Comparison of ENCODE assay signal across 8 cellular contexts in the genomic region with DNA sequence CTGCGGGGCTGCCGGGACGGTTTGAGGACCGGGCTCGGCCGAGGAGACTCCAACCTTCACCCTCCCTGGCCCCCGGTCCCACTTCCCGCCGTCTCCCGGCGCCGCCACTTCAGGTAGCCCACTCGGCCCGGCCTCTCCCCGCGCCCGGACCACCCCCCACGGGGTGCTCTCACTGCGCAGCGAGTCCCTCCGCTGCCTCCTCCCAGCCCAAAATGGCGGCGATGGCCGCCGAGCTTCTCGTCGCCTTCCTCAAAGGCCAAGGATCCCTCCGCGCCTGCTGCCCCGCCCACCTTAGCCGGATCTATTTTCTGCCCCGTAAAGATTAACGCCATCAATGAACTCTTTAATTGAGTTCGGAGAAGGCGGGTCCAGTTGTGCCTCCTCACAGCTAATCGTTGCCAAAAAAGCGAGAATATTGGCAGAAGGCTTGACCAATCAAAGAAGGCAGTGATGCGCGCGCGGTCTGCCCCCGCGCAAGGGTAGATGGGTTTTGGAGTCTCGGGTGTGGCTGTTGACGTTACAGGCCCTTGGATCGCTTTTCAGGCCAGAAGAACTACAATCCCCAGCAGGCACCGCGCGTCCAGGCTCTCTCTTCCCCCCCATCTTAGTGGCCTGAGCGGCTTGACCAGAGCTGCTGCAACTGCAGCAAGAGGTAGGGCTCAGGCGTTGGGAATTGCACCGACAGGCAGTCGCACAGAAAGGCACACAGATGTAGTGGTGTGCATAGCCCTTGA. TPM values are rescaled to one million over a fixed set of nuclear protein-coding genes. Genes with fewer than 3 reads are reported as not detected.
DNase-seq lines count a peak whose midpoint lies in the region; ATAC-seq and TF ChIP-seq lines count a peak whose summit lies in the region.

HEXIM2 (plus strand) TSS at position 588 of the 734 bp plus-strand sequence. CDS start 919 bp downstream, outside the sequence.

- H3K4me2 ChIP-seq in SU-DHL-6 (ENCODE audit: low read depth, low read length, poor library complexity, severe bottlenecking): peak within 1 kb of the TSS; percentile 91

- H3K9ac ChIP-seq in SU-DHL-6 (ENCODE audit: low read length): peak within 1 kb of the TSS; percentile 96

- peaks cover 41% of the 10 kb centered on the region for H3K4me1 Mint-ChIP-seq in activated naive CD8-positive, alpha-beta T cell treated with anti-CD3 and anti-CD28 coated beads, Interleukin-2, amount 50 U/mL, for 24 hours

- no peaks in the 10 kb centered on the region for H3K27me3 ChIP-seq in SU-DHL-6 (ENCODE audit: low read length)
- H3K27me3 ChIP-seq in ovary: no peaks in the 10 kb centered on the region
- H3K27me3 ChIP-seq in thyroid gland: no peaks in the 10 kb centered on the region

- H3K9me3 ChIP-seq in SU-DHL-6 (ENCODE audit: insufficient read depth, low read length) (no peaks in the 10 kb centered on the region), ovary (no peaks in the 10 kb centered on the region), thyroid gland (no peaks in the 10 kb centered on the region)

- TF ChIP-seq CTCF in GM12875 (IDR thresholded peaks at IDR 0.05; ENCODE audit: borderline replicate concordance, insufficient read depth, low read depth, low read length) (no peak), SU-DHL-6 (IDR thresholded peaks at IDR 0.05; ENCODE audit: insufficient read depth, low read length, poor library complexity, severe bottlenecking) (no peak), ovary (IDR thresholded peaks at IDR 0.05) (no peak), thyroid gland (IDR thresholded peaks at IDR 0.05) (no peak)

- H4K20me1 ChIP-seq in SU-DHL-6 (ENCODE audit: low read depth, low read length): no peaks in the 10 kb centered on the region

- peaks cover 16% of the 10 kb centered on the region for H3K79me2 ChIP-seq in SU-DHL-6 (ENCODE audit: insufficient read depth, low read length)

- H3K36me3 Mint-ChIP-seq in activated naive CD8-positive, alpha-beta T cell treated with anti-CD3 and anti-CD28 coated beads, Interleukin-2, amount 50 U/mL, for 24 hours (ENCODE audit: low read depth): peaks cover 20% of the 10 kb centered on the region

- H3K36me3 ChIP-seq in SU-DHL-6 (ENCODE audit: low read length) (no peaks in the 10 kb centered on the region), ovary (no peaks in the 10 kb centered on the region), thyroid gland (no peaks in the 10 kb centered on the region)

- no peaks in the 10 kb centered on the region for H3K27me3 Mint-ChIP-seq in activated naive CD8-positive, alpha-beta T cell treated with anti-CD3 and anti-CD28 coated beads, Interleukin-2, amount 50 U/mL, for 24 hours

- H3K9me3 Mint-ChIP-seq in activated naive CD8-positive, alpha-beta T cell treated with anti-CD3 and anti-CD28 coated beads, Interleukin-2, amount 50 U/mL, for 24 hours: no peaks in the 10 kb centered on the region

- H3K27ac ChIP-seq in SU-DHL-6 (ENCODE audit: low read depth, low read length) (peak within 1 kb of the TSS; percentile 74), ovary (peak within 1 kb of the TSS; percentile 93 to 99), thyroid gland (peak within 1 kb of the TSS; percentile 98 to 100 (median 100))

- intact Hi-C loops in Right ventricle myocardium superior (cut with DNase I) (loop anchor here (1.0 kb wide), 1 partner anchor 13 kb away; the partner anchor contains the start of gene HEXIM1), ovary (cut with DNase I) (loop anchor here in 1 of 4 donors (1.0 to 2.0 kb wide), 2 partner anchors 12 to 27 kb away; partner anchors contain the start of gene ACBD4), thyroid gland (cut with DNase I) (no loop called here)

- H3F3A ChIP-seq in SU-DHL-6 (ENCODE audit: insufficient read depth): peaks cover 14% of the 10 kb centered on the region

- ATAC-seq in HG02763 (IDR thresholded peaks at IDR 0.05; ENCODE audit: unreplicated experiment) (peak; percentile 94), Right ventricle myocardium superior (ENCODE audit: poor library complexity) (peak; percentile 96)
- peak; percentile 98 for ATAC-seq in activated naive CD8-positive, alpha-beta T cell treated with anti-CD3 and anti-CD28 coated beads, Interleukin-2, amount 50 U/mL, for 24 hours

- peak within 1 kb of the TSS; percentile 76 for H3K4me3 ChIP-seq in GM12875 (ENCODE audit: low read depth, low read length)
- H3K4me3 ChIP-seq in SU-DHL-6 (ENCODE audit: insufficient read depth, low read length, poor library complexity, severe bottlenecking): peak within 1 kb of the TSS; percentile 82
- peak within 1 kb of the TSS; percentile 90 for H3K4me3 ChIP-seq in ovary
- peak within 1 kb of the TSS; percentile 58 to 98 (median 93) for H3K4me3 ChIP-seq in thyroid gland (replicated peaks in 1 of 3)

- H3K27ac Mint-ChIP-seq in activated naive CD8-positive, alpha-beta T cell treated with anti-CD3 and anti-CD28 coated beads, Interleukin-2, amount 50 U/mL, for 24 hours: peak within 1 kb of the TSS; percentile 96

- TF ChIP-seq EP300 in ovary (IDR thresholded peaks at IDR 0.05): peak; percentile 74

- peaks cover 13% of the 10 kb centered on the region for H3K4me1 ChIP-seq in ovary (ENCODE audit: insufficient read depth)
- peaks cover 31 to 39% of the 10 kb centered on the region in 2 donors for H3K4me1 ChIP-seq in thyroid gland

- no peaks in the 10 kb centered on the region for H3K9me2 ChIP-seq in SU-DHL-6 (replicated peaks; ENCODE audit: insufficient read depth, low read length)

- WGBS in ovary, 3 donors: 0 to 1% (median 0%) methylated on average over 46 to 53 of the region's 53 CpGs
- WGBS in thyroid gland, 2 donors: 1% methylated on average over 21 to 46 of the region's 53 CpGs

- peak; percentile 99 for TF ChIP-seq POLR2A in ovary (IDR thresholded peaks at IDR 0.05)
- peak; percentile 93 to 95 for TF ChIP-seq POLR2A in thyroid gland (IDR thresholded peaks at IDR 0.05)

- H2AFZ ChIP-seq in SU-DHL-6 (ENCODE audit: low read depth, low read length, severe bottlenecking): peak within 1 kb of the TSS; percentile 37

- DNase-seq in NCI-H1417 (lab: John Stamatoyannopoulos, UW): peak; percentile 99 to 100 (median 100)
- DNase-seq in activated naive CD8-positive, alpha-beta T cell treated with anti-CD3 and anti-CD28 coated beads, Interleukin-2, amount 50 U/mL, for 24 hours: peak; percentile 97
- DNase-seq in Right ventricle myocardium superior: peak; percentile 98
- DNase-seq in ovary: peak; percentile 96 to 99 (median 98)
- peak; percentile 98 to 99 for DNase-seq in thyroid gland

- H3K4me3 Mint-ChIP-seq in activated naive CD8-positive, alpha-beta T cell treated with anti-CD3 and anti-CD28 coated beads, Interleukin-2, amount 50 U/mL, for 24 hours: peak within 1 kb of the TSS; percentile 96

RNA-seq across cellular contexts. Expression of gene HEXIM2, which starts in this region (rescaled TPM):
- total RNA-seq in Right ventricle myocardium superior: 8.0 TPM
- 1 to 10 TPM; 3.4 to 9.1 (median 5.5) TPM for total RNA-seq in ovary
- 1 to 10 TPM; 1.7 to 8.9 TPM for polyA plus RNA-seq in ovary
- total RNA-seq in thyroid gland: 10 to 100 TPM in 2 of 4 donors, 1 to 10 TPM in 2; 3.9 to 16.3 (median 10.0) TPM

Comparison
In these comparisons a context has a peak if more than half of its experiments do, and no peak if none do; other contexts are left out.
1. Peak in every context shown above with its lines: DNase-seq, ATAC-seq, H3K4me3 ChIP-seq and H3K27ac ChIP-seq.